In genomic region chr2:105917688-105918087, GRCh38 we compare ENCODE assay signal across 14 cellular contexts.
"Had no signal": no experiment of that assay in that cellular context is flagged by ENCODE, and none has a peak within 500 bp of the region (broad histone marks: within the 10 kb centered on the region; RNA-seq: fewer than 3 reads in every experiment).

No MANE protein-coding gene starts in this region.

- H3K4me3 Mint-ChIP-seq: activated CD4-positive, alpha-beta memory T cell treated with anti-CD3 and anti-CD28 coated beads for 36 hours; activated T-helper 1 cell treated with anti-CD3 and anti-CD28 coated beads, Interleukin-12 subunit alpha, Interleukin-12 subunit beta, Interleukin-2, Interleukin-4 antibody, amounts not matched to agents 30 ng/mL and 10 ng/mL and 1 ng/mL, durations not matched to agents 14 hours and 24 hours and 36 hours had no signal

- ATAC-seq: gastroesophageal sphincter, left cardiac atrium had no signal

- H3K27me3 Mint-ChIP-seq: activated CD4-positive, alpha-beta memory T cell treated with anti-CD3 and anti-CD28 coated beads for 36 hours had no signal

- H3K27ac Mint-ChIP-seq: activated CD4-positive, alpha-beta memory T cell treated with anti-CD3 and anti-CD28 coated beads for 36 hours; activated T-helper 1 cell treated with anti-CD3 and anti-CD28 coated beads, Interleukin-12 subunit alpha, Interleukin-12 subunit beta, Interleukin-2, Interleukin-4 antibody, amounts not matched to agents 30 ng/mL and 10 ng/mL and 1 ng/mL, durations not matched to agents 14 hours and 24 hours and 36 hours had no signal

- H3K36me3 Mint-ChIP-seq: activated CD4-positive, alpha-beta memory T cell treated with anti-CD3 and anti-CD28 coated beads for 36 hours had no signal

- DNase-seq: activated CD4-positive, alpha-beta memory T cell treated with anti-CD3 and anti-CD28 coated beads for 36 hours; activated naive CD4-positive, alpha-beta T cell; heart right ventricle; left cardiac atrium; stimulated activated CD4-positive, alpha-beta T cell treated with anti-CD3 and anti-CD28 coated beads, Interleukin-4, amount 100 ng/mL, for 1 hour; stimulated activated naive CD4-positive, alpha-beta T cell treated with Interleukin-2 at 50 U/mL for 16 hours; trophoblast cell; WERI-Rb-1 had no signal

- H3K27ac ChIP-seq: cardiac muscle cell, gastroesophageal sphincter, heart right ventricle, neutrophil, suprapubic skin, WERI-Rb-1 had no signal

- H3K4me3 ChIP-seq: cardiac muscle cell, gastroesophageal sphincter, heart right ventricle, lung, suprapubic skin had no signal
